In genomic region chr15:73985101-73985873, GRCh38 we compare ENCODE assay signal across 14 cellular contexts. TPM values are rescaled to one million over a fixed set of nuclear protein-coding genes. Genes with fewer than 3 reads are reported as not detected.
A peak's percentile ranks its signal among the peaks of the same experiment; 100 is the strongest.
DNase-seq lines count a peak whose midpoint lies in the region; ATAC-seq, FAIRE-seq and TF ChIP-seq lines count a peak whose summit lies in the region.
"Had no signal": no experiment of that assay in that cellular context is flagged by ENCODE, and none has a peak within 500 bp of the region (broad histone marks: within the 10 kb centered on the region; RNA-seq: fewer than 3 reads in every experiment).

No MANE protein-coding gene starts in this region.

- FAIRE-seq in HTR-8/SVneo (lab: Jason Lieb, UNC), result no peak

- ATAC-seq in naive B cell (ENCODE audit: low read depth in 2 of 2), result no peak
- ATAC-seq in HG02588 (IDR thresholded peaks at IDR 0.05; ENCODE audit: unreplicated experiment), result no peak

- TF ChIP-seq EP300 in Ishikawa (IDR thresholded peaks at IDR 0.05; ENCODE audit: borderline replicate concordance) (no peak), ovary (IDR thresholded peaks at IDR 0.05) (no peak)

- TF ChIP-seq CTCF in brain (conservative IDR thresholded peaks at IDR 0.05) (no peak), ovary (IDR thresholded peaks at IDR 0.05) (no peak)

- no peaks in the 10 kb centered on the region for H3K27me3 ChIP-seq in ovary

- no peaks in the 10 kb centered on the region for H3K36me3 ChIP-seq in ovary

- no peak for TF ChIP-seq RAD21 in Ishikawa (IDR thresholded peaks at IDR 0.05; ENCODE audit: low read depth)

- H3K4me1 Mint-ChIP-seq in brain (peaks cover 57% of the 10 kb centered on the region), naive B cell (peaks cover 45 to 72% (median 60%) of the 10 kb centered on the region in 3 donors)

- H3K36me3 Mint-ChIP-seq in brain (no peaks in the 10 kb centered on the region), naive B cell (peaks cover 0 to 19% of the 10 kb centered on the region in 2 donors)
- H3K36me3 Mint-ChIP-seq: natural killer cell treated with Interleukin-12 subunit alpha and Interleukin-12 subunit beta and Interleukin-15 and Interleukin-18, amount 100 ng/mL, for 72 hours had no signal

- H3K9me3 ChIP-seq in ovary, result no peaks in the 10 kb centered on the region
- H3K9me3 ChIP-seq: Caco-2 had no signal

- peaks cover 11% of the 10 kb centered on the region for H3K4me1 ChIP-seq in ovary (ENCODE audit: insufficient read depth)
- H3K4me1 ChIP-seq: Caco-2 had no signal

- peak; percentile 32 for DNase-seq in AG20443 (ENCODE audit: low spot score)
- DNase-seq in naive B cell, result no peak
- no peak for DNase-seq in NCI-H2081 treated with DMSO at 0.1 percent for 48 hours (lab: John Stamatoyannopoulos, UW)
- DNase-seq in HTR-8/SVneo (ENCODE audit: insufficient read length, low spot score), result no peak
- no peak for DNase-seq in ovary
- DNase-seq: activated CD4-positive, alpha-beta memory T cell treated with anti-CD3 and anti-CD28 coated beads for 36 hours; Caco-2; NCI-H1930; substantia nigra had no signal

- no peak overlapping the region for H3K4me3 ChIP-seq in ovary

- H3K27ac ChIP-seq in ovary, result no peak overlapping the region

- 72 to 76% (median 74%) methylated on average over 13 of the region's 13 CpGs for WGBS in ovary, 3 donors

- intact Hi-C loops in ovary (cut with DNase I), result no loop called here

- H3K4me3 Mint-ChIP-seq in brain (no peak overlapping the region), naive B cell (peak overlapping the region in 5 of 8 donors; percentile 15 to 70 (median 43))
- H3K4me3 Mint-ChIP-seq: activated CD4-positive, alpha-beta memory T cell treated with anti-CD3 and anti-CD28 coated beads for 36 hours; central memory CD8-positive, alpha-beta T cell; natural killer cell treated with Interleukin-12 subunit alpha and Interleukin-12 subunit beta and Interleukin-15 and Interleukin-18, amount 100 ng/mL, for 72 hours had no signal

- no peaks in the 10 kb centered on the region for H3K9me3 Mint-ChIP-seq in brain
- no peaks in the 10 kb centered on the region for H3K9me3 Mint-ChIP-seq in naive B cell
- H3K9me3 Mint-ChIP-seq: activated CD4-positive, alpha-beta memory T cell treated with anti-CD3 and anti-CD28 coated beads for 36 hours; central memory CD8-positive, alpha-beta T cell; natural killer cell treated with Interleukin-12 subunit alpha and Interleukin-12 subunit beta and Interleukin-15 and Interleukin-18, amount 100 ng/mL, for 72 hours had no signal

- TF ChIP-seq POLR2A in ovary (IDR thresholded peaks at IDR 0.05), result no peak

- no peaks in the 10 kb centered on the region for H3K27me3 Mint-ChIP-seq in brain
- no peaks in the 10 kb centered on the region for H3K27me3 Mint-ChIP-seq in naive B cell
- H3K27me3 Mint-ChIP-seq: activated CD4-positive, alpha-beta memory T cell treated with anti-CD3 and anti-CD28 coated beads for 36 hours; central memory CD8-positive, alpha-beta T cell had no signal

- H3K27ac Mint-ChIP-seq in brain (peak overlapping the region in 4 of 5 experiments; percentile 77 to 99 (median 81)), naive B cell (peak overlapping the region; percentile 8 to 88 (median 43))
- H3K27ac Mint-ChIP-seq: activated CD4-positive, alpha-beta memory T cell treated with anti-CD3 and anti-CD28 coated beads for 36 hours had no signal

TF ChIP-seq in Ishikawa, 13 proteins besides CTCF, POLR2A, EP300 and RAD21:
- TF ChIP-seq NFIC (IDR thresholded peaks at IDR 0.05) (no peak), TCF12 (IDR thresholded peaks at IDR 0.05; ENCODE audit: low read depth) (0 out of 2 replicates have a peak, but pooled peaks have one; percentile 31)

RNA-seq across cellular contexts. Expression of gene STOML1, which starts 6.8 kb away (rescaled TPM):
- 40.5 TPM for polyA plus RNA-seq in brain (ENCODE audit: insufficient read depth, low read depth, low replicate concordance)
- polyA plus RNA-seq in naive B cell (ENCODE audit: low read depth in 6 of 6), result 10 to 100 TPM in 3 of 6 donors, 1 to 10 TPM in 3; 8.6 to 18.4 (median 9.9) TPM
- total RNA-seq in ovary, result 10 to 100 TPM in 5 of 7 donors, 1 to 10 TPM in 2; 6.0 to 22.9 (median 13.3) TPM
- polyA plus RNA-seq in ovary, result 10 to 100 TPM in 1 of 2 donors, 1 to 10 TPM in 1; 2.1 to 12.1 TPM

RNA-seq across cellular contexts. Expression of gene PML, which starts 9.2 kb away (rescaled TPM):
- polyA plus RNA-seq in brain (ENCODE audit: insufficient read depth, low read depth, low replicate concordance) (37.7 TPM), naive B cell (ENCODE audit: low read depth in 6 of 6) (10 to 100 TPM in 5 of 6 donors, 1 to 10 TPM in 1; 6.4 to 39.8 (median 18.9) TPM), ovary (10 to 100 TPM; 20.7 to 26.0 TPM)
- 10 to 100 TPM; 37.4 to 60.8 (median 51.7) TPM for total RNA-seq in ovary

RNA-seq across cellular contexts. Expression of gene LOXL1, which starts 59.0 kb away (rescaled TPM):
- polyA plus RNA-seq in brain (ENCODE audit: insufficient read depth, low read depth, low replicate concordance) (6.0 TPM), naive B cell (ENCODE audit: low read depth in 6 of 6) (under 1 TPM in 2 of 6 donors, not detected in 4; 0.19 to 0.48 TPM), ovary (10 to 100 TPM; 16.1 to 17.0 TPM)
- total RNA-seq in ovary, result 10 to 100 TPM; 10.1 to 33.8 (median 19.9) TPM

Comparison
In these comparisons a context has a peak if more than half of its experiments do, and no peak if none do; other contexts are left out.
1. H3K4me3 Mint-ChIP-seq: peak in naive B cell (5 of 8); none in brain (0 of 5).